ENCODE assay signal across 22 cellular contexts in genomic region chr4:137367608-137368007, GRCh38.
DNase-seq lines count a peak whose midpoint lies in the region; ATAC-seq and TF ChIP-seq lines count a peak whose summit lies in the region.
"Had no signal": no experiment of that assay in that cellular context is flagged by ENCODE, and none has a peak within 500 bp of the region (broad histone marks: within the 10 kb centered on the region; RNA-seq: fewer than 3 reads in every experiment).

No MANE protein-coding gene starts in this region.

- H3K9me3 ChIP-seq in GM23248 (ENCODE audit: low read depth) (no peaks in the 10 kb centered on the region), skeletal muscle satellite cell (replicated peaks; ENCODE audit: low read length) (no peaks in the 10 kb centered on the region)
- H3K9me3 ChIP-seq: psoas muscle, testis had no signal

- H3K4me3 Mint-ChIP-seq in activated naive CD4-positive, alpha-beta T cell treated with anti-CD3 and anti-CD28 coated beads for 36 hours, result no peak overlapping the region
- H3K4me3 Mint-ChIP-seq: activated naive CD8-positive, alpha-beta T cell; nephron; stimulated activated effector memory CD8-positive, alpha-beta T cell treated with anti-CD3 and anti-CD28 coated beads, Interleukin-12 subunit alpha, Interleukin-12 subunit beta, amount 100 ng/mL, for 72 hours; T-helper 17 cell had no signal

- peak; percentile 81 for DNase-seq in GM23248
- peak; percentile 86 for DNase-seq in fibroblast of peridontal ligament (ENCODE audit: extremely low read depth)
- DNase-seq in HK-2 (ENCODE audit: unreplicated experiment), result no peak
- no peak for DNase-seq in T1000 (lab: John Stamatoyannopoulos, UW)
- DNase-seq in activated naive CD4-positive, alpha-beta T cell treated with anti-CD3 and anti-CD28 coated beads for 36 hours, result no peak
- DNase-seq: activated CD8-positive, alpha-beta memory T cell treated with anti-CD3 and anti-CD28 coated beads for 24 hours; brain microvascular endothelial cell; dermis blood vessel endothelial cell; hippocampal formation; MM.1S; NCI-H2029; NCI-H510A; psoas muscle; T-helper 17 cell; testis had no signal

- no peaks in the 10 kb centered on the region for H3K79me2 ChIP-seq in GM23248 (ENCODE audit: insufficient read depth)

- H3K36me3 ChIP-seq in GM23248 (ENCODE audit: low read depth) (no peaks in the 10 kb centered on the region), skeletal muscle satellite cell (ENCODE audit: insufficient read depth, low read length) (no peaks in the 10 kb centered on the region)
- H3K36me3 ChIP-seq: brain microvascular endothelial cell had no signal

- no peak overlapping the region for H3K27ac Mint-ChIP-seq in activated naive CD4-positive, alpha-beta T cell treated with anti-CD3 and anti-CD28 coated beads for 36 hours
- H3K27ac Mint-ChIP-seq: activated naive CD8-positive, alpha-beta T cell; nephron; stimulated activated effector memory CD8-positive, alpha-beta T cell treated with anti-CD3 and anti-CD28 coated beads, Interleukin-12 subunit alpha, Interleukin-12 subunit beta, amount 100 ng/mL, for 72 hours; T-helper 17 cell had no signal

- H3K9me2 ChIP-seq in GM23248 (ENCODE audit: insufficient read depth), result no peaks in the 10 kb centered on the region

- H3K27ac ChIP-seq in GM23248, result peak overlapping the region; percentile 41
- H3K27ac ChIP-seq: brain microvascular endothelial cell, psoas muscle, testis had no signal

- no peak overlapping the region for H2AFZ ChIP-seq in GM23248

- CTCF ChIA-PET in activated naive CD4-positive, alpha-beta T cell treated with anti-CD3 and anti-CD28 coated beads for 36 hours (lab: Charles Lee), result no interaction called here

- peaks cover 33% of the 10 kb centered on the region for H3F3A ChIP-seq in GM23248 (ENCODE audit: insufficient read depth)

- intact Hi-C loops in activated naive CD4-positive, alpha-beta T cell treated with anti-CD3 and anti-CD28 coated beads for 36 hours (cut with micrococcal nuclease), result no loop called here

- no peaks in the 10 kb centered on the region for H3K27me3 Mint-ChIP-seq in activated naive CD4-positive, alpha-beta T cell treated with anti-CD3 and anti-CD28 coated beads for 36 hours (ENCODE audit: low read depth)
- H3K27me3 Mint-ChIP-seq: activated naive CD8-positive, alpha-beta T cell; T-helper 17 cell had no signal

- H3K36me3 Mint-ChIP-seq in activated naive CD4-positive, alpha-beta T cell treated with anti-CD3 and anti-CD28 coated beads for 36 hours (ENCODE audit: low read depth), result no peaks in the 10 kb centered on the region
- H3K36me3 Mint-ChIP-seq: activated naive CD8-positive, alpha-beta T cell; stimulated activated effector memory CD8-positive, alpha-beta T cell treated with anti-CD3 and anti-CD28 coated beads, Interleukin-12 subunit alpha, Interleukin-12 subunit beta, amount 100 ng/mL, for 72 hours had no signal

- WGBS in GM23248 (ENCODE audit: low coverage in 1 of 2, low lambda C conversion rate in 2 of 2, missing lambda C conversion rate in 2 of 2), 2 experiments, result 38 to 45% methylated on average over 2 of the region's 2 CpGs

- no peaks in the 10 kb centered on the region for H3K4me1 Mint-ChIP-seq in activated naive CD4-positive, alpha-beta T cell treated with anti-CD3 and anti-CD28 coated beads for 36 hours (ENCODE audit: low read depth)
- H3K4me1 Mint-ChIP-seq: stimulated activated effector memory CD8-positive, alpha-beta T cell treated with anti-CD3 and anti-CD28 coated beads, Interleukin-12 subunit alpha, Interleukin-12 subunit beta, amount 100 ng/mL, for 72 hours; T-helper 17 cell had no signal

- H3K27me3 ChIP-seq in GM23248 (replicated peaks; ENCODE audit: insufficient read depth), result no peaks in the 10 kb centered on the region
- no peaks in the 10 kb centered on the region for H3K27me3 ChIP-seq in skeletal muscle satellite cell (ENCODE audit: control insufficient read depth, insufficient read depth, low read length)
- H3K27me3 ChIP-seq: brain microvascular endothelial cell, testis had no signal

- H3K4me3 ChIP-seq in GM23248 (no peak overlapping the region), skeletal muscle satellite cell (ENCODE audit: low read length) (no peak overlapping the region)
- H3K4me3 ChIP-seq: psoas muscle, testis had no signal

- no peaks in the 10 kb centered on the region for H4K20me1 ChIP-seq in GM23248 (ENCODE audit: insufficient read depth)

- H3K4me1 ChIP-seq in GM23248 (ENCODE audit: insufficient read depth) (peaks cover 34% of the 10 kb centered on the region), skeletal muscle satellite cell (ENCODE audit: control insufficient read depth, insufficient read depth, low read length) (peaks cover 35% of the 10 kb centered on the region)
- H3K4me1 ChIP-seq: psoas muscle, testis had no signal

- peak overlapping the region; percentile 12 for H3K4me2 ChIP-seq in GM23248 (ENCODE audit: unreplicated experiment)
- H3K4me2 ChIP-seq in skeletal muscle satellite cell (ENCODE audit: low read length), result peak overlapping the region; percentile 30

- in situ Hi-C loops in GM23248 (cut with MboI), result no loop called here

- peaks cover 2% of the 10 kb centered on the region for H3K9me3 Mint-ChIP-seq in activated naive CD4-positive, alpha-beta T cell treated with anti-CD3 and anti-CD28 coated beads for 36 hours
- H3K9me3 Mint-ChIP-seq: nephron had no signal

- no peak overlapping the region for H3K9ac ChIP-seq in GM23248
- no peak overlapping the region for H3K9ac ChIP-seq in skeletal muscle satellite cell (ENCODE audit: low read depth, low read length)

- ATAC-seq in SK-N-SH treated with all-trans-retinoic acid at 6 μM for 48 hours, result peak; percentile 94
- ATAC-seq in GM18517 (IDR thresholded peaks at IDR 0.05; ENCODE audit: unreplicated experiment), result no peak
- ATAC-seq: psoas muscle; Right ventricle myocardium inferior; stimulated activated effector memory CD8-positive, alpha-beta T cell treated with anti-CD3 and anti-CD28 coated beads, Interleukin-12 subunit alpha, Interleukin-12 subunit beta, amount 100 ng/mL, for 72 hours; T-helper 17 cell had no signal

TF ChIP-seq in SK-N-SH treated with all-trans-retinoic acid at 6 μM for 48 hours, 23 proteins besides CTCF, POLR2A, EP300 and RAD21:
- no peak for TF ChIP-seq ZNF565 (CRISPR knock-in tag; conservative IDR thresholded peaks at IDR 0.05; ENCODE audit: low read depth)
- TF ChIP-seq TOX (CRISPR knock-in tag; IDR thresholded peaks at IDR 0.05; ENCODE audit: borderline replicate concordance), result no peak
- no peak for TF ChIP-seq ISL1 (CRISPR knock-in tag; IDR thresholded peaks at IDR 0.05)
- TF ChIP-seq ZNF70 (CRISPR knock-in tag; IDR thresholded peaks at IDR 0.05), result no peak
- no peak for TF ChIP-seq OSR1 (CRISPR knock-in tag; IDR thresholded peaks at IDR 0.05)
- no peak for TF ChIP-seq PPARA (CRISPR knock-in tag; IDR thresholded peaks at IDR 0.05; ENCODE audit: borderline replicate concordance)
- no peak for TF ChIP-seq BACH2 (CRISPR knock-in tag; IDR thresholded peaks at IDR 0.05; ENCODE audit: borderline replicate concordance)
- TF ChIP-seq CSDC2 (CRISPR knock-in tag; IDR thresholded peaks at IDR 0.05), result no peak
- no peak for TF ChIP-seq ZFP30 (CRISPR knock-in tag; IDR thresholded peaks at IDR 0.05)
- TF ChIP-seq ZC3H10 (CRISPR knock-in tag; IDR thresholded peaks at IDR 0.05), result no peak
- no peak for TF ChIP-seq ARNTL (CRISPR knock-in tag; IDR thresholded peaks at IDR 0.05; ENCODE audit: borderline replicate concordance, low read depth)
TF ChIP-seq in SK-N-SH treated with all-trans-retinoic acid at 6 μM for 48 hours: peak in this region for 0.

Comparison
In these comparisons a context has a peak if more than half of its experiments do, and no peak if none do; other contexts are left out.
1. DNase-seq: peak in GM23248 (single experiment) and fibroblast of peridontal ligament (single experiment); none in HK-2 (single experiment), T1000 (single experiment) and activated naive CD4-positive, alpha-beta T cell treated with anti-CD3 and anti-CD28 coated beads for 36 hours (single experiment).